8 cellular contexts compared by ENCODE assay signal in the genomic region with DNA sequence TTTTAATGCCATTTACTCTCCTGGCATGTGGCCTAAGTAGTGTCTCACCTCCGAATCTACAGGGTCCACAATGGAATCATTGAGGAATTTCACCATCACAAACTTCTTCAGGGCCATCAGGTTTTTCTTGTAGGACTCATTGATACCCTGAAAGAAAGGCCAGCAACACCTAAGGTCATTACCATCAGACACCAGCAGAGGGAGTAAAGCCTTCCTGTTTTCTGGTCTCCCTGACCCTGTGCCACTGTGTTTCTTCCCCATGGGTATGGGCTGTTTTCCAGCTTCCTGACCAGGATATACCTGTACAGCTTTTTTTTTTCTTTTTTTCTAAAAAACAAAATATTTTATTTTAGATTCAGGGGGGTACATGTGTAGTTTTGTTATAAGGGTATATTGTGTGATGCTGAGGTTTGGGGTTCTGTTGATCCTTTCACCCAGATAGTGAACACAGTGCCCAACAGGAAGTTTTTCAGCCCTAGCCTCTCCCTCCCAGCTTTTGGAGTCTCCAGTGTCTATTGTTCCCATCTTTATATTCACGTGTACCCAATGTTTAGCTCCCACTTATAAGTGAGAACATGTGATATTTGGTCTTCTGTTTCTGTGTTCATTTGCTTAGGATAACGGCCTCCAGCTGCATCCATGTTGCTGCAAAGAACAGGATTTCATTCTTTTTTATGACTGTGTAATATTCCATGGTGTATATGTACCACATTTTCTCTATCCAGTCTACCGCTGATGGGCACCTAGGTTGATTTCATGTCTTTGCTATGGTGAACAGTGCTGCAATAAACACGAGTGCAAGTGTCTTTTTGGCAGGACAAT. TPM values are rescaled to one million over a fixed set of nuclear protein-coding genes. Genes with fewer than 3 reads are reported as not detected.
A peak's percentile ranks its signal among the peaks of the same experiment; 100 is the strongest.
DNase-seq lines count a peak whose midpoint lies in the region; ATAC-seq and TF ChIP-seq lines count a peak whose summit lies in the region.

No MANE protein-coding gene starts in this region.

- peaks cover 89% of the 10 kb centered on the region for H3K36me3 ChIP-seq in NT2/D1 (ENCODE audit: insufficient read depth, insufficient read length, low read length)
- peaks cover 0 to 66% of the 10 kb centered on the region in 2 donors for H3K36me3 ChIP-seq in psoas muscle (ENCODE audit: insufficient read depth in 1 of 2, low read depth in 1 of 2)

- intact Hi-C loops in psoas muscle (cut with DNase I): no loop called here

- H3K27ac ChIP-seq in foreskin keratinocyte (no peak overlapping the region), psoas muscle (no peak overlapping the region)

- H3K9me3 ChIP-seq in NT2/D1 (ENCODE audit: insufficient read depth, low read length) (no peaks in the 10 kb centered on the region), psoas muscle (no peaks in the 10 kb centered on the region)

- H3K4me1 ChIP-seq in NT2/D1 (ENCODE audit: insufficient read depth, insufficient read length): no peaks in the 10 kb centered on the region
- H3K4me1 ChIP-seq in foreskin keratinocyte: peaks cover 13% of the 10 kb centered on the region
- H3K4me1 ChIP-seq in psoas muscle: no peaks in the 10 kb centered on the region

- WGBS in psoas muscle, 3 donors: 91 to 94% (median 92%) methylated on average over 5 of the region's 5 CpGs

- peak; percentile 62 for ATAC-seq in foreskin keratinocyte
- peak; percentile 52 to 72 (median 60) for ATAC-seq in psoas muscle
- no peak for ATAC-seq in GM21447 (IDR thresholded peaks at IDR 0.05; ENCODE audit: unreplicated experiment)

- TF ChIP-seq CTCF in foreskin keratinocyte (conservative IDR thresholded peaks at IDR 0.05): peak; percentile 73
- TF ChIP-seq CTCF in psoas muscle (IDR thresholded peaks at IDR 0.05): peak; percentile 64

- H3K27me3 ChIP-seq in NT2/D1 (ENCODE audit: insufficient read depth, insufficient read length) (no peaks in the 10 kb centered on the region), foreskin keratinocyte (no peaks in the 10 kb centered on the region), psoas muscle (ENCODE audit: insufficient read depth in 3 of 3, low read length in 2 of 3) (no peaks in the 10 kb centered on the region)

- DNase-seq in DMS 273 (lab: John Stamatoyannopoulos, UW; ENCODE audit: unreplicated experiment): peak; percentile 100
- peak; percentile 65 for DNase-seq in HPDE6-E6E7 (ENCODE audit: extremely low spot score)
- DNase-seq in NT2/D1 (ENCODE audit: low read depth, low spot score): peak; percentile 75
- DNase-seq in activated T-cell treated with anti-CD3 and anti-CD28 coated beads, Interleukin-2, amount 50 U/mL, for 48 hours: peak; percentile 51 to 56
- peak in 1 of 2 donors; percentile 48 for DNase-seq in foreskin keratinocyte
- DNase-seq in psoas muscle: no peak
- no peak for DNase-seq in mesenteric fat pad (ENCODE audit: low spot score)

- no peak overlapping the region for H3K9ac ChIP-seq in NT2/D1 (ENCODE audit: insufficient read length, low read depth)

- H3K4me3 ChIP-seq in NT2/D1 (ENCODE audit: insufficient read length, low read depth): no peak overlapping the region
- H3K4me3 ChIP-seq in psoas muscle: no peak overlapping the region

RNA-seq across cellular contexts. Expression of a gene that starts 18.3 kb away (rescaled TPM):
- total RNA-seq in foreskin keratinocyte: 72.9 and 83.5 TPM in 2 replicates
- 57.6 and 59.6 TPM in 2 replicates for polyA plus RNA-seq in foreskin keratinocyte
- total RNA-seq in psoas muscle: 10 to 100 TPM; 14.9 to 20.8 (median 19.1) TPM
- polyA plus RNA-seq in psoas muscle: 10 to 100 TPM; 13.4 to 21.8 (median 17.4) TPM
- total RNA-seq in mesenteric fat pad: 94.0 TPM

RNA-seq across cellular contexts. Expression of a gene that starts 38.2 kb away (rescaled TPM):
- 787 and 894 TPM in 2 replicates for total RNA-seq in foreskin keratinocyte
- polyA plus RNA-seq in foreskin keratinocyte: 440 and 451 TPM in 2 replicates
- total RNA-seq in psoas muscle: 10 to 100 TPM; 34.2 to 71.0 (median 61.9) TPM
- 100 to 1,000 TPM in 1 of 3 donors, 10 to 100 TPM in 2; 33.7 to 116 (median 56.6) TPM for polyA plus RNA-seq in psoas muscle
- total RNA-seq in mesenteric fat pad: 381 TPM

Comparison
In these comparisons a context has a peak if more than half of its experiments do, and no peak if none do; other contexts are left out.
1. DNase-seq: peak in DMS 273 (single experiment), HPDE6-E6E7 (single experiment), NT2/D1 (single experiment) and activated T-cell treated with anti-CD3 and anti-CD28 coated beads, Interleukin-2, amount 50 U/mL, for 48 hours (2 of 2); none in psoas muscle (0 of 2) and mesenteric fat pad (single experiment).